Comparison of ENCODE assay signal across 14 cellular contexts in genomic region chr12:95611676-95612309, GRCh38.
DNase-seq lines count a peak whose midpoint lies in the region; ATAC-seq and TF ChIP-seq lines count a peak whose summit lies in the region.
"Had no signal": no experiment of that assay in that cellular context is flagged by ENCODE, and none has a peak within 500 bp of the region (broad histone marks: within the 10 kb centered on the region; RNA-seq: fewer than 3 reads in every experiment).

No MANE protein-coding gene starts in this region.

- peaks cover 10 to 31% (median 25%) of the 10 kb centered on the region in 4 donors for H3K4me1 ChIP-seq in stomach
- no peaks in the 10 kb centered on the region for H3K4me1 ChIP-seq in CD8-positive, alpha-beta memory T cell (ENCODE audit: insufficient read depth, low read length)
- H3K4me1 ChIP-seq: parathyroid adenoma, SJCRH30 had no signal

- no peak for TF ChIP-seq CTCF in stomach (IDR thresholded peaks at IDR 0.05)

- CTCF ChIA-PET in CD8-positive, alpha-beta memory T cell (lab: Charles Lee), result no interaction called here

- H3K9me3 ChIP-seq in stomach, result no peaks in the 10 kb centered on the region
- no peaks in the 10 kb centered on the region for H3K9me3 ChIP-seq in CD8-positive, alpha-beta memory T cell (ENCODE audit: low read length)
- H3K9me3 ChIP-seq: esophagus squamous epithelium, SJCRH30, tibial artery had no signal

- DNase-seq in NCI-H1436 (lab: John Stamatoyannopoulos, UW) (peak; percentile 15), NCI-H1436 treated with DMSO at 0.1 percent for 48 hours (lab: John Stamatoyannopoulos, UW) (no peak), NCI-H526 (lab: John Stamatoyannopoulos, UW) (peak; percentile 54 to 67), epithelial cell of prostate (ENCODE audit: low read depth, low spot score) (no peak), stomach (no peak)
- no peak for DNase-seq in CD8-positive, alpha-beta memory T cell
- DNase-seq in activated naive CD4-positive, alpha-beta T cell treated with anti-CD3 and anti-CD28 coated beads, Interleukin-2, amount 50 U/mL, for 72 hours (ENCODE audit: low spot score in 2 of 2), result no peak
- DNase-seq: esophagus squamous epithelium, SJCRH30, tibial artery had no signal

- no peak for ATAC-seq in HG02623 (IDR thresholded peaks at IDR 0.05; ENCODE audit: unreplicated experiment)
- no peak for ATAC-seq in activated naive CD4-positive, alpha-beta T cell treated with anti-CD3 and anti-CD28 coated beads, Interleukin-2, amount 50 U/mL, for 72 hours

- no peak for TF ChIP-seq POLR2A in stomach (IDR thresholded peaks at IDR 0.05)

- intact Hi-C loops in stomach (cut with DNase I; ENCODE audit: low total_unique reads), result no loop called here

- H3K27ac Mint-ChIP-seq in CD8-positive, alpha-beta memory T cell, result no peak overlapping the region
- no peak overlapping the region for H3K27ac Mint-ChIP-seq in activated naive CD4-positive, alpha-beta T cell treated with anti-CD3 and anti-CD28 coated beads, Interleukin-2, amount 50 U/mL, for 72 hours
- H3K27ac Mint-ChIP-seq: activated naive CD4-positive, alpha-beta T cell treated with anti-CD3 and anti-CD28 coated beads, Interleukin-2, amount 50 U/mL, for 24 hours; mesothelial cell of epicardium had no signal

- H3K27me3 ChIP-seq in stomach, result no peaks in the 10 kb centered on the region
- H3K27me3 ChIP-seq in CD8-positive, alpha-beta memory T cell (ENCODE audit: insufficient read depth, low read length, poor library complexity, severe bottlenecking), result peaks cover 3% of the 10 kb centered on the region
- H3K27me3 ChIP-seq: esophagus squamous epithelium, SJCRH30, tibial artery had no signal

- H3K4me1 Mint-ChIP-seq in CD8-positive, alpha-beta memory T cell, result no peaks in the 10 kb centered on the region
- H3K4me1 Mint-ChIP-seq: activated naive CD4-positive, alpha-beta T cell treated with anti-CD3 and anti-CD28 coated beads, Interleukin-2, amount 50 U/mL, for 24 hours; mesothelial cell of epicardium had no signal

- no peaks in the 10 kb centered on the region for H3K9me3 Mint-ChIP-seq in CD8-positive, alpha-beta memory T cell
- H3K9me3 Mint-ChIP-seq in activated naive CD4-positive, alpha-beta T cell treated with anti-CD3 and anti-CD28 coated beads, Interleukin-2, amount 50 U/mL, for 72 hours, result no peaks in the 10 kb centered on the region
- H3K9me3 Mint-ChIP-seq: activated naive CD4-positive, alpha-beta T cell treated with anti-CD3 and anti-CD28 coated beads, Interleukin-2, amount 50 U/mL, for 24 hours; mesothelial cell of epicardium had no signal

- TF ChIP-seq EP300 in stomach (IDR thresholded peaks at IDR 0.05), result no peak

- H3K36me3 ChIP-seq in stomach, result no peaks in the 10 kb centered on the region
- H3K36me3 ChIP-seq in CD8-positive, alpha-beta memory T cell (ENCODE audit: insufficient read depth, low read length), result no peaks in the 10 kb centered on the region
- H3K36me3 ChIP-seq: esophagus squamous epithelium, SJCRH30, tibial artery had no signal

- H3K4me3 Mint-ChIP-seq in CD8-positive, alpha-beta memory T cell, result no peak overlapping the region
- H3K4me3 Mint-ChIP-seq: activated naive CD4-positive, alpha-beta T cell treated with anti-CD3 and anti-CD28 coated beads, Interleukin-2, amount 50 U/mL, for 24 hours; mesothelial cell of epicardium had no signal

- peaks cover 4 to 16% of the 10 kb centered on the region in 2 donors for H3K27me3 Mint-ChIP-seq in CD8-positive, alpha-beta memory T cell
- H3K27me3 Mint-ChIP-seq: activated naive CD4-positive, alpha-beta T cell treated with anti-CD3 and anti-CD28 coated beads, Interleukin-2, amount 50 U/mL, for 24 hours had no signal

- H3K36me3 Mint-ChIP-seq in CD8-positive, alpha-beta memory T cell, result no peaks in the 10 kb centered on the region
- H3K36me3 Mint-ChIP-seq in activated naive CD4-positive, alpha-beta T cell treated with anti-CD3 and anti-CD28 coated beads, Interleukin-2, amount 50 U/mL, for 72 hours, result no peaks in the 10 kb centered on the region
- H3K36me3 Mint-ChIP-seq: activated naive CD4-positive, alpha-beta T cell treated with anti-CD3 and anti-CD28 coated beads, Interleukin-2, amount 50 U/mL, for 24 hours; mesothelial cell of epicardium had no signal

- H3K27ac ChIP-seq in epithelial cell of prostate (peak overlapping the region; percentile 56), stomach (peak overlapping the region; percentile 71 to 80 (median 74))
- no peak overlapping the region for H3K27ac ChIP-seq in CD8-positive, alpha-beta memory T cell (ENCODE audit: low read depth, low read length)
- H3K27ac ChIP-seq: esophagus squamous epithelium, parathyroid adenoma, SJCRH30, tibial artery had no signal

- WGBS in stomach, 5 donors, result 29 to 47% (median 40%) methylated on average over 2 of the region's 2 CpGs

- POLR2A ChIA-PET in CD8-positive, alpha-beta memory T cell (lab: Charles Lee), result no interaction called here

- H3K4me3 ChIP-seq in stomach, result no peak overlapping the region
- H3K4me3 ChIP-seq in CD8-positive, alpha-beta memory T cell (ENCODE audit: low read length), result no peak overlapping the region
- H3K4me3 ChIP-seq: esophagus squamous epithelium, SJCRH30, tibial artery had no signal

Comparison
In these comparisons a context has a peak if more than half of its experiments do, and no peak if none do; other contexts are left out.
1. DNase-seq: peak in NCI-H1436 (single experiment) and NCI-H526 (2 of 2); none in NCI-H1436 treated with DMSO at 0.1 percent for 48 hours (single experiment), epithelial cell of prostate (single experiment), stomach (single experiment), CD8-positive, alpha-beta memory T cell (0 of 5) and activated naive CD4-positive, alpha-beta T cell treated with anti-CD3 and anti-CD28 coated beads, Interleukin-2, amount 50 U/mL, for 72 hours (0 of 2).